In the genomic region with DNA sequence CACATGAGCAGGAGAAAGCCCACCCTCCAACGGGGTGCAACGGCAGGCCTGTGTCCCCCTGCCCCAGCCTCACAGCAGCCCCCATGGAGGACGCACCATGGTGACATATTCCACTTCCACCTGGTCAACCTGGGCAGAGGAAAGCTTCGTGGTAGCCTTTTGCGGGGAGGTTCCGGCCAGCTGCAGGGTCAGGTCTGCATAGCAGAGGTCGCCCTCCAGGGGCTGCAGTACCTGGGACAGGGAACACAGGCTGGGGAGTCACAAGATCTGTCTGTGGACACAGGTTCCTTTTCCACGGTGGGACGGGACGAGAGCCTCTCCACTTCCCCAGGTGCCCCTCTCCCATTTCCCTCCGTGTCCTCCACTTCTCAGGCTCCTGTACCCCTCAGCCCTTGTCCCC, we compare ENCODE assay signal across 20 cellular contexts. TPM values are rescaled to one million over a fixed set of nuclear protein-coding genes. Genes with fewer than 3 reads are reported as not detected.
DNase-seq lines count a peak whose midpoint lies in the region; ATAC-seq, FAIRE-seq and TF ChIP-seq lines count a peak whose summit lies in the region.
"Had no signal": no experiment of that assay in that cellular context is flagged by ENCODE, and none has a peak within 500 bp of the region (broad histone marks: within the 10 kb centered on the region; RNA-seq: fewer than 3 reads in every experiment).

No MANE protein-coding gene starts in this region.

- in situ Hi-C loops in HepG2 (cut with HindIII; ENCODE audit: extremely low pct_ligation_motif_present, low pct_unique_long_range_greater_than_20kb) = no loop called here

- H3K9me3 Mint-ChIP-seq in WTC11 = peaks cover 8% of the 10 kb centered on the region; the same call in 1 of the 2 replicates
- H3K9me3 Mint-ChIP-seq: CD4-positive, alpha-beta T cell had no signal

- H4K20me1 ChIP-seq in HepG2 (ENCODE audit: insufficient read depth, low read length) = peaks cover 5% of the 10 kb centered on the region; the same call in 1 of the 2 replicates

- no peak overlapping the region for H3K4me3 ChIP-seq in HepG2 (replicated peaks in 1 of 3; ENCODE audit: insufficient read depth in 1 of 3, low read depth in 2 of 3, low read length in 3 of 3)
- no peak overlapping the region for H3K4me3 ChIP-seq in right lobe of liver
- H3K4me3 ChIP-seq in spleen = no peak overlapping the region
- H3K4me3 ChIP-seq: A549 had no signal

- H3K4me1 ChIP-seq in HepG2 (ENCODE audit: insufficient read depth, low read length) = no peaks in the 10 kb centered on the region
- no peaks in the 10 kb centered on the region for H3K4me1 ChIP-seq in right lobe of liver
- H3K4me1 ChIP-seq in spleen = peaks cover 0 to 17% (median 0%) of the 10 kb centered on the region in 6 donors
- H3K4me1 ChIP-seq: A549 had no signal

- H3K27ac Mint-ChIP-seq in WTC11 = no peak overlapping the region
- H3K27ac Mint-ChIP-seq: B cell; CD4-positive, alpha-beta T cell had no signal

- H3K4me3 Mint-ChIP-seq in WTC11 = no peak overlapping the region
- H3K4me3 Mint-ChIP-seq: B cell; CD4-positive, alpha-beta T cell had no signal

- CTCF ChIA-PET in HepG2 (lab: Yijun Ruan, JAX; ENCODE audit: low intra/inter-chr PET ratio, low total read pairs) = no interaction called here
- CTCF ChIA-PET in WTC11 (lab: Charles Lee) = interaction anchor here (0.7 to 1.2 kb wide), 3 partner anchors 20 to 41 kb away, joined by 3 to 6 read pairs (median 3); no protein-coding TSS in a partner anchor

- no peaks in the 10 kb centered on the region for H3K79me2 ChIP-seq in HepG2 (ENCODE audit: insufficient read depth, low read length)

- H3K36me3 ChIP-seq in HepG2 (replicated peaks in 1 of 2; ENCODE audit: control insufficient read depth in 1 of 2, insufficient read depth in 2 of 2, low read length in 2 of 2) = no peaks in the 10 kb centered on the region
- H3K36me3 ChIP-seq in right lobe of liver = no peaks in the 10 kb centered on the region
- H3K36me3 ChIP-seq in spleen = peaks cover 0 to 67% (median 0%) of the 10 kb centered on the region in 6 donors

- TF ChIP-seq POLR2A in HepG2 (IDR thresholded peaks at IDR 0.05; ENCODE audit: insufficient read depth in 1 of 2, low read depth in 2 of 2, low read length in 2 of 2) (no peak), right lobe of liver (IDR thresholded peaks at IDR 0.05) (no peak), spleen (IDR thresholded peaks at IDR 0.05) (no peak)

- no peak for TF ChIP-seq EP300 in HepG2 (IDR thresholded peaks at IDR 0.05; ENCODE audit: low read depth in 2 of 2, low read length in 2 of 2)
- no peak for TF ChIP-seq EP300 in HepG2 (CRISPR knock-in tag; IDR thresholded peaks at IDR 0.05; ENCODE audit: borderline replicate concordance)

- TF ChIP-seq RAD21 in HepG2 (CRISPR knock-in tag; IDR thresholded peaks at IDR 0.05) = no peak

- DNase-seq in HepG2 (ENCODE audit: low spot score) (no peak), right lobe of liver (no peak), WTC11 (ENCODE audit: low spot score) (no peak), spleen (peak; percentile 64), NCI-H2081 (lab: John Stamatoyannopoulos, UW) (no peak)
- DNase-seq: C1 segment of cervical spinal cord; CD4-positive, alpha-beta T cell; DMS153; DMS79; GDM1; KG1 had no signal

- peak; percentile 38; the same call in 1 of the 3 replicates for ATAC-seq in HepG2
- no peak for ATAC-seq in right lobe of liver
- ATAC-seq in WTC11 = peak; percentile 30
- no peak for ATAC-seq in GM18498 (IDR thresholded peaks at IDR 0.05; ENCODE audit: unreplicated experiment)
- no peak for ATAC-seq in GM18861 (IDR thresholded peaks at IDR 0.05; ENCODE audit: unreplicated experiment)
- ATAC-seq: A549 had no signal

- BruUV-seq in HepG2 (replicated peaks; lab: Mats Ljungman, UMichigan) = no TSS peak

- H3K4me2 ChIP-seq in HepG2 (ENCODE audit: low read depth, low read length) = no peak overlapping the region
- H3K4me2 ChIP-seq: A549 had no signal

- no peak overlapping the region for H3K27ac ChIP-seq in HepG2 (ENCODE audit: extremely low read length, insufficient read depth, low read length)
- no peak overlapping the region for H3K27ac ChIP-seq in right lobe of liver
- no peak overlapping the region for H3K27ac ChIP-seq in spleen
- H3K27ac ChIP-seq: 22Rv1, A549 had no signal

- peaks cover 20% of the 10 kb centered on the region for H3K27me3 Mint-ChIP-seq in WTC11 (ENCODE audit: low read depth)
- H3K27me3 Mint-ChIP-seq: CD4-positive, alpha-beta T cell had no signal

- no peaks in the 10 kb centered on the region for H3K36me3 Mint-ChIP-seq in WTC11

- WGBS in HepG2 (ENCODE audit: low lambda C conversion rate) = 27% methylated on average over 8 of the region's 11 CpGs
- 48% methylated on average over 5 of the region's 11 CpGs for WGBS in right lobe of liver (ENCODE audit: insufficient coverage, low coverage, low lambda C conversion rate, missing lambda C conversion rate)
- 86 to 94% (median 88%) methylated on average over 10 to 11 of the region's 11 CpGs for WGBS in spleen, 5 donors

- H3K9me3 ChIP-seq in HepG2 (ENCODE audit: low read length) = no peaks in the 10 kb centered on the region
- H3K9me3 ChIP-seq in right lobe of liver = no peaks in the 10 kb centered on the region
- H3K9me3 ChIP-seq in spleen = no peaks in the 10 kb centered on the region

- no peak overlapping the region for H3K9ac ChIP-seq in HepG2 (ENCODE audit: insufficient read depth, low read depth, low read length)

- H3K27me3 ChIP-seq in HepG2 (ENCODE audit: control insufficient read depth in 1 of 2, insufficient read depth in 2 of 2, low read length in 2 of 2) (peaks cover 4 to 58% of the 10 kb centered on the region in 2 experiments; a peak in 4 of 5 replicates), right lobe of liver (no peaks in the 10 kb centered on the region), spleen (replicated peaks in 1 of 7) (peaks cover 0 to 32% (median 0%) of the 10 kb centered on the region in 7 donors)

- POLR2A ChIA-PET in HepG2 (lab: Yijun Ruan, JAX) (no interaction called here), WTC11 (lab: Charles Lee) (no interaction called here)

- no peak overlapping the region for H2AFZ ChIP-seq in HepG2 (ENCODE audit: low read length)

- intact Hi-C loops in HepG2 (cut with micrococcal nuclease; ENCODE audit: unreplicated experiment) (no loop called here), right lobe of liver (cut with DNase I) (no loop called here), spleen (cut with DNase I; ENCODE audit: low total_unique reads) (no loop called here)

- TF ChIP-seq CTCF in HepG2 (CRISPR knock-in tag; IDR thresholded peaks at IDR 0.05) = no peak
- TF ChIP-seq CTCF in right lobe of liver (IDR thresholded peaks at IDR 0.05) = no peak
- TF ChIP-seq CTCF in WTC11 (IDR thresholded peaks at IDR 0.05) = no peak
- no peak for TF ChIP-seq CTCF in spleen (IDR thresholded peaks at IDR 0.05 in 8 of 11, conservative IDR thresholded peaks at IDR 0.05 in 3 of 11)

- H3K4me1 Mint-ChIP-seq in WTC11 = no peaks in the 10 kb centered on the region

- no peak for FAIRE-seq in HepG2 (lab: Jason Lieb, UNC)
- FAIRE-seq: A549, GM12892, H54 had no signal

RNA-seq across cellular contexts. Expression of a gene that starts 17.1 kb away (rescaled TPM):
- total RNA-seq in HepG2 (2016; rRNA removed; fragmentation: Illumina TruSeq; extraction: Trizol) = not detected in 2 replicates
- not detected in 2 replicates for total RNA-seq in HepG2 (2016; cell fraction: cytosol; rRNA removed; fragmentation: Illumina TruSeq; extraction: Trizol; ENCODE audit: low read depth)
- total RNA-seq in HepG2 (2016; cell fraction: insoluble cytoplasmic fraction; rRNA removed; fragmentation: Illumina TruSeq; extraction: Trizol) = not detected in 2 replicates
- not detected in 2 replicates for total RNA-seq in HepG2 (2016; cell fraction: membrane; rRNA removed; fragmentation: Illumina TruSeq; extraction: Trizol)
- not detected in 2 replicates for total RNA-seq in HepG2 (2016; cell fraction: nucleus; rRNA removed; fragmentation: Illumina TruSeq; extraction: Trizol)
- polyA plus RNA-seq in HepG2 (2011; rRNA removed) = not detected in 2 replicates
- polyA plus RNA-seq in HepG2 (2011; cell fraction: cytosol; rRNA removed) = not detected in 2 replicates
- not detected in 2 replicates for polyA plus RNA-seq in HepG2 (2011; cell fraction: nucleus; rRNA removed)
- not detected in 2 replicates for polyA plus RNA-seq in HepG2 (2012)
- not detected in 2 replicates for polyA plus RNA-seq in HepG2 (2016; cell fraction: cytosol; fragmentation: Illumina TruSeq; extraction: Trizol; ENCODE audit: low read depth)
- polyA plus RNA-seq in HepG2 (2016; cell fraction: insoluble cytoplasmic fraction; fragmentation: Illumina TruSeq; extraction: Trizol; ENCODE audit: low read depth) = not detected in 2 replicates
- not detected in 2 replicates for polyA plus RNA-seq in HepG2 (2016; cell fraction: membrane; fragmentation: Illumina TruSeq; extraction: Trizol; ENCODE audit: low read depth)
- polyA plus RNA-seq in HepG2 (2016; cell fraction: nucleus; fragmentation: Illumina TruSeq; extraction: Trizol; ENCODE audit: insufficient read depth, low read depth) = not detected in 2 replicates
- polyA minus RNA-seq in HepG2 (2011; rRNA and poly(A)+ RNA removed; ENCODE audit: low replicate concordance) = not detected in 2 replicates
- polyA minus RNA-seq in HepG2 (2011; cell fraction: cytosol; rRNA and poly(A)+ RNA removed) = not detected in 2 replicates
- polyA minus RNA-seq in HepG2 (2011; cell fraction: nucleus; rRNA and poly(A)+ RNA removed) = not detected in 2 replicates
- 1 to 10 TPM in 2 of 6 experiments, under 1 TPM in 3, not detected in 1; 0.44 to 2.6 (median 0.74) TPM for total RNA-seq in right lobe of liver
- not detected in 3 replicates for total RNA-seq in WTC11 (2021)
- total RNA-seq in spleen = 10 to 100 TPM; 29.5 to 45.8 (median 33.0) TPM
- polyA plus RNA-seq in spleen = 10 to 100 TPM; 13.1 to 30.6 (median 23.9) TPM
- total RNA-seq: Daoy had no signal
- polyA plus RNA-seq: A549, AG04450 had no signal

RNA-seq across cellular contexts. Expression of a gene that starts 41.4 kb away (rescaled TPM):
- total RNA-seq in HepG2 (2016; rRNA removed; fragmentation: Illumina TruSeq; extraction: Trizol) (0.91 and 1.1 TPM in 2 replicates), right lobe of liver (10 to 100 TPM in 3 of 6 experiments, 1 to 10 TPM in 3; 5.0 to 14.4 (median 9.0) TPM), WTC11 (2021) (8.8 to 9.4 TPM (median 8.9 TPM) in 3 replicates), spleen (10 to 100 TPM; 17.4 to 29.2 (median 24.3) TPM)
- total RNA-seq in HepG2 (2016; cell fraction: cytosol; rRNA removed; fragmentation: Illumina TruSeq; extraction: Trizol; ENCODE audit: low read depth) = 0.30 TPM in 1 of 2 replicates, not detected in the other
- 0.73 and 1.0 TPM in 2 replicates for total RNA-seq in HepG2 (2016; cell fraction: insoluble cytoplasmic fraction; rRNA removed; fragmentation: Illumina TruSeq; extraction: Trizol)
- total RNA-seq in HepG2 (2016; cell fraction: membrane; rRNA removed; fragmentation: Illumina TruSeq; extraction: Trizol) = 0.83 and 0.93 TPM in 2 replicates
- 0.96 and 1.3 TPM in 2 replicates for total RNA-seq in HepG2 (2016; cell fraction: nucleus; rRNA removed; fragmentation: Illumina TruSeq; extraction: Trizol)
- polyA plus RNA-seq in HepG2 (2011; rRNA removed) (3.7 and 4.7 TPM in 2 replicates), spleen (10 to 100 TPM; 16.6 to 37.6 (median 19.8) TPM)
- 2.1 and 2.8 TPM in 2 replicates for polyA plus RNA-seq in HepG2 (2011; cell fraction: cytosol; rRNA removed)
- polyA plus RNA-seq in HepG2 (2011; cell fraction: nucleus; rRNA removed) = 7.0 and 8.4 TPM in 2 replicates
- polyA plus RNA-seq in HepG2 (2012) = 1.8 and 2.4 TPM in 2 replicates
- polyA plus RNA-seq in HepG2 (2016; cell fraction: cytosol; fragmentation: Illumina TruSeq; extraction: Trizol; ENCODE audit: low read depth) = 0.18 and 0.22 TPM in 2 replicates
- 0.83 and 0.93 TPM in 2 replicates for polyA plus RNA-seq in HepG2 (2016; cell fraction: insoluble cytoplasmic fraction; fragmentation: Illumina TruSeq; extraction: Trizol; ENCODE audit: low read depth)
- 0.48 and 0.49 TPM in 2 replicates for polyA plus RNA-seq in HepG2 (2016; cell fraction: membrane; fragmentation: Illumina TruSeq; extraction: Trizol; ENCODE audit: low read depth)
- polyA plus RNA-seq in HepG2 (2016; cell fraction: nucleus; fragmentation: Illumina TruSeq; extraction: Trizol; ENCODE audit: insufficient read depth, low read depth) = 2.4 and 2.8 TPM in 2 replicates
- polyA minus RNA-seq in HepG2 (2011; rRNA and poly(A)+ RNA removed; ENCODE audit: low replicate concordance) = 2.2 TPM in 1 of 2 replicates, not detected in the other
- polyA minus RNA-seq in HepG2 (2011; cell fraction: cytosol; rRNA and poly(A)+ RNA removed) = 0.70 and 2.0 TPM in 2 replicates
- 1.4 and 1.7 TPM in 2 replicates for polyA minus RNA-seq in HepG2 (2011; cell fraction: nucleus; rRNA and poly(A)+ RNA removed)
- total RNA-seq: Daoy had no signal

RNA-seq across cellular contexts. Expression of a gene that starts 52.8 kb away (rescaled TPM):
- total RNA-seq in HepG2 (2016; rRNA removed; fragmentation: Illumina TruSeq; extraction: Trizol) (138 and 169 TPM in 2 replicates), right lobe of liver (100 to 1,000 TPM; 105 to 218 (median 161) TPM), WTC11 (2021) (86.9 to 111 TPM (median 97.1 TPM) in 3 replicates), spleen (10 to 100 TPM; 41.9 to 85.6 (median 53.9) TPM)
- 27.0 and 28.2 TPM in 2 replicates for total RNA-seq in HepG2 (2016; cell fraction: cytosol; rRNA removed; fragmentation: Illumina TruSeq; extraction: Trizol; ENCODE audit: low read depth)
- total RNA-seq in HepG2 (2016; cell fraction: insoluble cytoplasmic fraction; rRNA removed; fragmentation: Illumina TruSeq; extraction: Trizol) = 118 and 171 TPM in 2 replicates
- total RNA-seq in HepG2 (2016; cell fraction: membrane; rRNA removed; fragmentation: Illumina TruSeq; extraction: Trizol) = 64.4 and 79.9 TPM in 2 replicates
- total RNA-seq in HepG2 (2016; cell fraction: nucleus; rRNA removed; fragmentation: Illumina TruSeq; extraction: Trizol) = 75.3 and 85.2 TPM in 2 replicates
- polyA plus RNA-seq in HepG2 (2011; rRNA removed) (266 and 269 TPM in 2 replicates), spleen (10 to 100 TPM; 28.7 to 51.8 (median 37.2) TPM)
- 232 and 243 TPM in 2 replicates for polyA plus RNA-seq in HepG2 (2011; cell fraction: cytosol; rRNA removed)
- 152 and 164 TPM in 2 replicates for polyA plus RNA-seq in HepG2 (2011; cell fraction: nucleus; rRNA removed)
- 209 and 226 TPM in 2 replicates for polyA plus RNA-seq in HepG2 (2012)
- 52.4 and 55.7 TPM in 2 replicates for polyA plus RNA-seq in HepG2 (2016; cell fraction: cytosol; fragmentation: Illumina TruSeq; extraction: Trizol; ENCODE audit: low read depth)
- polyA plus RNA-seq in HepG2 (2016; cell fraction: insoluble cytoplasmic fraction; fragmentation: Illumina TruSeq; extraction: Trizol; ENCODE audit: low read depth) = 275 and 359 TPM in 2 replicates
- polyA plus RNA-seq in HepG2 (2016; cell fraction: membrane; fragmentation: Illumina TruSeq; extraction: Trizol; ENCODE audit: low read depth) = 109 and 126 TPM in 2 replicates
- polyA plus RNA-seq in HepG2 (2016; cell fraction: nucleus; fragmentation: Illumina TruSeq; extraction: Trizol; ENCODE audit: insufficient read depth, low read depth) = 248 and 253 TPM in 2 replicates
- 92.0 and 295 TPM in 2 replicates for polyA minus RNA-seq in HepG2 (2011; rRNA and poly(A)+ RNA removed; ENCODE audit: low replicate concordance)
- polyA minus RNA-seq in HepG2 (2011; cell fraction: cytosol; rRNA and poly(A)+ RNA removed) = 130 and 139 TPM in 2 replicates
- polyA minus RNA-seq in HepG2 (2011; cell fraction: nucleus; rRNA and poly(A)+ RNA removed) = 62.8 and 68.1 TPM in 2 replicates

Comparison
In these comparisons a context has a peak if more than half of its experiments do, and no peak if none do; other contexts are left out.
1. ATAC-seq: peak in HepG2 (single experiment) and WTC11 (single experiment); none in right lobe of liver (0 of 4), GM18498 (single experiment) and GM18861 (single experiment).
2. RNA of a gene that starts 17.1 kb away (total RNA-seq): 29.5 to 45.8 TPM in spleen; 0.44 to 2.6 TPM in right lobe of liver, not detected in HepG2 and not detected in WTC11; every median in the first group is over 4 times any median in the second.